8 cellular contexts compared by ENCODE assay signal in genomic region chr1:1890506-1891348, GRCh38. TPM values are rescaled to one million over a fixed set of nuclear protein-coding genes. Genes with fewer than 3 reads are reported as not detected.
DNase-seq lines count a peak whose midpoint lies in the region; ATAC-seq and TF ChIP-seq lines count a peak whose summit lies in the region.

Gene GNB1, minus strand, starts transcription at chr1:1891087. Its CDS starts 65,634 bp downstream, at chr1:1825453.

- intact Hi-C loops in CD4-positive, alpha-beta T cell (cut with DNase I, micrococcal nuclease): loop anchor here in 1 of 2 experiments (1.0 to 2.0 kb wide), 2 partner anchors 19 to 112 kb away; partner anchors contain the start of gene NADK

- peaks cover 11% of the 10 kb centered on the region for H3K36me3 ChIP-seq in NT2/D1 (ENCODE audit: insufficient read depth, insufficient read length, low read length)

- TF ChIP-seq CTCF in CD4-positive, alpha-beta T cell (IDR thresholded peaks at IDR 0.05): no peak
- no peak for TF ChIP-seq CTCF in HL-60 (IDR thresholded peaks at IDR 0.05; ENCODE audit: insufficient read depth, low read length)
- TF ChIP-seq CTCF in mesothelial cell of epicardium (IDR thresholded peaks at IDR 0.05; ENCODE audit: unreplicated experiment): no peak

- peak within 1 kb of the TSS; percentile 95 for H3K9ac ChIP-seq in NT2/D1 (ENCODE audit: insufficient read length, low read depth)

- H3K36me3 Mint-ChIP-seq in CD4-positive, alpha-beta T cell (ENCODE audit: low read depth): peaks cover 26% of the 10 kb centered on the region
- no peaks in the 10 kb centered on the region for H3K36me3 Mint-ChIP-seq in mesothelial cell of epicardium

- H3K4me3 ChIP-seq in HL-60 (replicated peaks; ENCODE audit: insufficient read depth, low read length): peak within 1 kb of the TSS; percentile 73
- peak within 1 kb of the TSS; percentile 82 for H3K4me3 ChIP-seq in NT2/D1 (ENCODE audit: insufficient read length, low read depth)

- H3K27me3 Mint-ChIP-seq in CD4-positive, alpha-beta T cell: no peaks in the 10 kb centered on the region
- peaks cover 6% of the 10 kb centered on the region for H3K27me3 Mint-ChIP-seq in mesothelial cell of epicardium (ENCODE audit: low read depth)

- no peaks in the 10 kb centered on the region for H3K27me3 ChIP-seq in CD4-positive, alpha-beta T cell (ENCODE audit: control insufficient read depth, insufficient read depth, low read length)
- H3K27me3 ChIP-seq in HL-60 (ENCODE audit: insufficient read depth, poor library complexity, severe bottlenecking) (no peaks in the 10 kb centered on the region), NT2/D1 (ENCODE audit: insufficient read depth, insufficient read length) (no peaks in the 10 kb centered on the region)

- H3K9me3 ChIP-seq in CD4-positive, alpha-beta T cell (ENCODE audit: control insufficient read depth, low read length): no peaks in the 10 kb centered on the region
- H3K9me3 ChIP-seq in NT2/D1 (ENCODE audit: insufficient read depth, low read length): no peaks in the 10 kb centered on the region

- H3K27ac ChIP-seq in CD4-positive, alpha-beta T cell (ENCODE audit: low read depth, low read length): peak within 1 kb of the TSS; percentile 82
- H3K27ac ChIP-seq in HL-60 (replicated peaks): peak within 1 kb of the TSS; percentile 97

- DNase-seq in CD4-positive, alpha-beta T cell: peak; percentile 73 to 92 (median 80)
- DNase-seq in HL-60 (ENCODE audit: low read depth in 1 of 2, low spot score in 1 of 2) (peak; percentile 77 to 86), NT2/D1 (ENCODE audit: low read depth, low spot score) (peak; percentile 71), mesothelial cell of epicardium (ENCODE audit: low spot score in 2 of 2, unreplicated experiment in 2 of 2) (peak; percentile 82 to 88)
- peak; percentile 58 for DNase-seq in activated CD8-positive, alpha-beta memory T cell treated with anti-CD3 and anti-CD28 coated beads, Interleukin-2, amount 50 U/mL, for 24 hours (ENCODE audit: extremely low read depth)
- peak; percentile 82 for DNase-seq in stimulated activated CD8-positive, alpha-beta memory T cell treated with anti-CD3 and anti-CD28 coated beads, Interleukin-15, amount 100 ng/mL, for 24 hours (ENCODE audit: low read depth)

- peak; percentile 67 for ATAC-seq in CD4-positive, alpha-beta T cell (ENCODE audit: poor library complexity)
- ATAC-seq in GM19452 (IDR thresholded peaks at IDR 0.05; ENCODE audit: unreplicated experiment): peak; percentile 63

- H3K9me3 Mint-ChIP-seq in CD4-positive, alpha-beta T cell: no peaks in the 10 kb centered on the region
- H3K9me3 Mint-ChIP-seq in mesothelial cell of epicardium: no peaks in the 10 kb centered on the region

- POLR2A ChIA-PET in CD4-positive, alpha-beta T cell (lab: Charles Lee): interaction anchor here (1.5 kb wide), 2 partner anchors 15 to 111 kb away, joined by 5 to 12 read pairs; no protein-coding TSS in a partner anchor

- H3K4me1 ChIP-seq in NT2/D1 (ENCODE audit: insufficient read depth, insufficient read length): peaks cover 19% of the 10 kb centered on the region

- peak within 1 kb of the TSS; percentile 98 for H3K27ac Mint-ChIP-seq in CD4-positive, alpha-beta T cell
- peak within 1 kb of the TSS; percentile 94 for H3K27ac Mint-ChIP-seq in mesothelial cell of epicardium

- peaks cover 59% of the 10 kb centered on the region for H3K4me1 Mint-ChIP-seq in CD4-positive, alpha-beta T cell (ENCODE audit: low read depth)
- peaks cover 40% of the 10 kb centered on the region for H3K4me1 Mint-ChIP-seq in mesothelial cell of epicardium

- peak within 1 kb of the TSS; percentile 92 for H3K4me3 Mint-ChIP-seq in CD4-positive, alpha-beta T cell
- H3K4me3 Mint-ChIP-seq in mesothelial cell of epicardium: peak within 1 kb of the TSS; percentile 82

- CTCF ChIA-PET in CD4-positive, alpha-beta T cell (lab: Charles Lee): interaction anchor here (1.5 kb wide), 1 partner anchor 18 kb away, joined by 7 read pairs; no protein-coding TSS in a partner anchor

- in situ Hi-C loops in endometrial microvascular endothelial cells (cut with HindIII; ENCODE audit: inconsistent ontology term, low pct_unique_long_range_greater_than_20kb, low sequenced_read_pairs): no loop called here

RNA-seq across cellular contexts. Expression of gene GNB1, which starts in this region (rescaled TPM):
- 100 to 1,000 TPM; 138 to 149 TPM for total RNA-seq in CD4-positive, alpha-beta T cell
- 184 TPM for total RNA-seq in endometrial microvascular endothelial cells (ENCODE audit: inconsistent ontology term)
- total RNA-seq in mesothelial cell of epicardium: 272 to 289 TPM (median 283 TPM) in 3 replicates

Comparison
In these comparisons a context has a peak if more than half of its experiments do, and no peak if none do; other contexts are left out.
1. Peak in every context shown above with its lines: DNase-seq, ATAC-seq, H3K4me3 ChIP-seq and H3K27ac ChIP-seq.